14 cellular contexts compared by ENCODE assay signal in the genomic region with DNA sequence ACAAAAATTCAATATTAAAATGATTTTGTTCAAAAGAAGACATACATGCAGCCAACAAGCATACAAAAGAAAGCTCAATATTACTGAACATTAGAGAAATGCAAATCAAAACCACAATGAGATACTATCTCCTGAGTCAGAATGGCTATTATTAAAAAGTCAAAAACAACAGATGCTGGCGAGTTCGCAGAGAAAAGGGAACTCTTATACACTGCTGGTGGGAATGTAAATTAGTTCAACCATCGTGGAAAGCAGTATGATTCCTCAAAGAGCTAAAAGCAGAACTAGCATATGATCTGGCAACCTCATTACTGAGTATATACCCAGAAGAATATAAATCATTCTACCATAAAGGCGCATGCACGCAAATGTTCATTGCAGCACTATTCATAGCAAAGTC.
DNase-seq lines count a peak whose midpoint lies in the region; ATAC-seq and TF ChIP-seq lines count a peak whose summit lies in the region.
"Had no signal": no experiment of that assay in that cellular context is flagged by ENCODE, and none has a peak within 500 bp of the region (broad histone marks: within the 10 kb centered on the region; RNA-seq: fewer than 3 reads in every experiment).

No MANE protein-coding gene starts in this region.

- H3K36me3 ChIP-seq in A673 (ENCODE audit: insufficient read depth, low read length, poor library complexity, severe bottlenecking) (no peaks in the 10 kb centered on the region), BE2C (no peaks in the 10 kb centered on the region)
- H3K36me3 ChIP-seq: tibial artery had no signal

- H3K4me1 ChIP-seq in A673 (ENCODE audit: insufficient read depth, low read length, poor library complexity, severe bottlenecking) (no peaks in the 10 kb centered on the region), BE2C (no peaks in the 10 kb centered on the region)
- H3K4me1 ChIP-seq: tibial artery had no signal

- ATAC-seq in GM18907 (IDR thresholded peaks at IDR 0.05; ENCODE audit: unreplicated experiment) (peak; percentile 70), HG02571 (IDR thresholded peaks at IDR 0.05; ENCODE audit: unreplicated experiment) (peak; percentile 76), HG03439 (IDR thresholded peaks at IDR 0.05; ENCODE audit: unreplicated experiment) (peak; percentile 55)

- TF ChIP-seq CTCF in fibroblast of villous mesenchyme (IDR thresholded peaks at IDR 0.05; ENCODE audit: insufficient read depth, low read depth, low read length) (no peak), A673 (conservative IDR thresholded peaks at IDR 0.05; ENCODE audit: low read depth, low read length) (no peak), BE2C (IDR thresholded peaks at IDR 0.05; ENCODE audit: low read depth, low read length) (no peak)

- H3K4me3 ChIP-seq in fibroblast of villous mesenchyme (ENCODE audit: low read depth, low read length), result no peak overlapping the region
- no peak overlapping the region for H3K4me3 ChIP-seq in A673 (ENCODE audit: low read depth, low read length, poor library complexity, severe bottlenecking)
- H3K4me3 ChIP-seq in BE2C (ENCODE audit: low read depth, low read length), result no peak overlapping the region
- H3K4me3 ChIP-seq: tibial artery had no signal

- H3K27me3 ChIP-seq in A673 (replicated peaks; ENCODE audit: insufficient read depth, low read depth, low read length, poor library complexity) (no peaks in the 10 kb centered on the region), BE2C (no peaks in the 10 kb centered on the region)
- H3K27me3 ChIP-seq: tibial artery had no signal

- H3K27ac ChIP-seq in A673 (ENCODE audit: low read depth, low read length, poor library complexity, severe bottlenecking), result no peak overlapping the region
- H3K27ac ChIP-seq: epithelial cell of prostate, tibial artery had no signal

- H3K9me3 ChIP-seq in A673 (ENCODE audit: low read depth, low read length, poor library complexity, severe bottlenecking) (peaks cover 6% of the 10 kb centered on the region), BE2C (no peaks in the 10 kb centered on the region)
- H3K9me3 ChIP-seq: tibial artery had no signal

- DNase-seq in fibroblast of villous mesenchyme (ENCODE audit: low read depth) (peak; percentile 15), A673 (ENCODE audit: low spot score) (no peak), COLO668 (lab: John Stamatoyannopoulos, UW; ENCODE audit: unreplicated experiment) (no peak), BE2C (no peak)
- no peak for DNase-seq in activated CD8-positive, alpha-beta memory T cell treated with anti-CD3 and anti-CD28 coated beads, Interleukin-2, amount 50 U/mL, for 48 hours
- DNase-seq: activated CD4-positive, alpha-beta memory T cell treated with anti-CD3 and anti-CD28 coated beads, Interleukin-2, amount 10 ng/mL, durations not matched to agents 7 days and 5 days; amygdala; NCI-H2029; stimulated activated CD4-positive, alpha-beta T cell treated with anti-CD3 and anti-CD28 coated beads, Interleukin-4, amount 100 ng/mL, for 1 hour; tibial artery had no signal

- intact Hi-C loops in A673 (cut with micrococcal nuclease; ENCODE audit: unreplicated experiment), result no loop called here

- CTCF ChIA-PET in A673 (lab: Charles Lee), result no interaction called here

- POLR2A ChIA-PET in A673 (lab: Charles Lee; ENCODE audit: low non-redundant PET), result no interaction called here

- no TSS peak for BruUV-seq in A673 (replicated peaks; lab: Mats Ljungman, UMichigan)
